Comparison of ENCODE assay signal across 19 cellular contexts in the genomic region with DNA sequence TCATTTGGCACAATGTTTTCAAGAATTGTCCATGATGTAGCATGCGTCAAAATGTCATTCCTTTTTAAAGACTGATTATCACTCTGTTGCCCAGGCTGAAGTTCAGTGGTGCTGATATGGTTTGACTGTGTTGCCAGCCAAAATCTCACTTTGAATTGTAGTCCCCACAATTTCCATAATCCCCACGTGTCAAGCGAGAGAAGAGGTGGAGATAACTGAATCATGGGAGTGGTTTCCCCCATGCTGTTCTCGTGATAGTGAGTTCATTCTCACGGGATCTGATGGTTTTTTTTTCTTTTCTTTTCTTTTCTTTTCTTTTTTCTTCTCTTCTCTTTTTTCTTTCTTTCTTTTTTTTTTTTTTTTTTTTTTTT. TPM values are rescaled to one million over a fixed set of nuclear protein-coding genes. Genes with fewer than 3 reads are reported as not detected.
"Had no signal": no experiment of that assay in that cellular context is flagged by ENCODE, and none has a peak within 500 bp of the region (broad histone marks: within the 10 kb centered on the region; RNA-seq: fewer than 3 reads in every experiment).

No MANE protein-coding gene starts in this region.

- H3K36me3 ChIP-seq: ascending aorta, breast epithelium, spleen, tibial nerve had no signal

- DNase-seq: activated CD4-positive, alpha-beta T cell treated with anti-CD3 and anti-CD28 coated beads, Interleukin-2, amount 50 U/mL, for 1 hour; activated naive CD4-positive, alpha-beta T cell treated with anti-CD3 and anti-CD28 coated beads for 36 hours; activated naive CD8-positive, alpha-beta T cell treated with anti-CD3 and anti-CD28 coated beads, Interleukin-2, amount 50 U/mL, for 24 hours; cerebellar nuclear complex; effector CD8-positive, alpha-beta T cell; foreskin keratinocyte; head of caudate nucleus; immature natural killer cell; midbrain; T-helper 9 cell had no signal

- H3K27ac Mint-ChIP-seq: activated naive CD4-positive, alpha-beta T cell treated with anti-CD3 and anti-CD28 coated beads for 36 hours; activated naive CD8-positive, alpha-beta T cell treated with anti-CD3 and anti-CD28 coated beads, Interleukin-2, amount 50 U/mL, for 24 hours; activated T-helper 2 cell treated with anti-CD3 and anti-CD28 coated beads, Interferon-gamma antibody, Interleukin-2, Interleukin-4, amounts not matched to agents 10 μg/mL and 5 μg/mL and 100 μg/mL, durations not matched to agents 14 hours and 24 hours and 36 hours; immature natural killer cell had no signal

- ATAC-seq: activated CD4-positive, CD25-positive, alpha-beta regulatory T cell treated with anti-CD3 and anti-CD28 coated beads, Interleukin-2, amount 50 U/mL, for 24 hours; activated naive CD8-positive, alpha-beta T cell treated with anti-CD3 and anti-CD28 coated beads, Interleukin-2, amount 50 U/mL, for 24 hours; foreskin keratinocyte; sciatic nerve had no signal

- H3K9me3 Mint-ChIP-seq: activated naive CD4-positive, alpha-beta T cell treated with anti-CD3 and anti-CD28 coated beads for 36 hours; activated naive CD8-positive, alpha-beta T cell treated with anti-CD3 and anti-CD28 coated beads, Interleukin-2, amount 50 U/mL, for 24 hours; activated T-helper 2 cell treated with anti-CD3 and anti-CD28 coated beads, Interferon-gamma antibody, Interleukin-2, Interleukin-4, amounts not matched to agents 10 μg/mL and 5 μg/mL and 100 μg/mL, durations not matched to agents 14 hours and 24 hours and 36 hours had no signal

- H3K9me3 ChIP-seq: ascending aorta, breast epithelium, spleen, tibial nerve had no signal

- H3K4me1 ChIP-seq: ascending aorta, breast epithelium, foreskin keratinocyte, tibial nerve had no signal

- H3K27ac ChIP-seq: ascending aorta, breast epithelium, foreskin keratinocyte, tibial nerve had no signal

- H3K36me3 Mint-ChIP-seq: immature natural killer cell had no signal

- H3K27me3 ChIP-seq: ascending aorta, breast epithelium, foreskin keratinocyte, spleen, tibial nerve had no signal

- H3K4me1 Mint-ChIP-seq: neural crest cell had no signal

- H3K4me3 ChIP-seq: ascending aorta, breast epithelium, spleen, tibial nerve had no signal

- H3K4me3 Mint-ChIP-seq: activated naive CD4-positive, alpha-beta T cell treated with anti-CD3 and anti-CD28 coated beads for 36 hours; activated naive CD8-positive, alpha-beta T cell treated with anti-CD3 and anti-CD28 coated beads, Interleukin-2, amount 50 U/mL, for 24 hours; neural crest cell had no signal

RNA-seq across cellular contexts. Expression of a gene that starts 21.8 kb away (rescaled TPM):
- total RNA-seq: activated naive CD4-positive, alpha-beta T cell treated with anti-CD3 and anti-CD28 coated beads for 36 hours; activated T-helper 2 cell treated with anti-CD3 and anti-CD28 coated beads, Interferon-gamma antibody, Interleukin-2, Interleukin-4, amounts not matched to agents 10 μg/mL and 5 μg/mL and 100 μg/mL, durations not matched to agents 14 hours and 24 hours and 36 hours; osteocyte had no signal
